ENCODE assay signal across 14 cellular contexts in genomic region chr17:38743556-38744171, GRCh38. TPM values are rescaled to one million over a fixed set of nuclear protein-coding genes. Genes with fewer than 3 reads are reported as not detected.
DNase-seq lines count a peak whose midpoint lies in the region; ATAC-seq and TF ChIP-seq lines count a peak whose summit lies in the region.
"Had no signal": no experiment of that assay in that cellular context is flagged by ENCODE, and none has a peak within 500 bp of the region (broad histone marks: within the 10 kb centered on the region; RNA-seq: fewer than 3 reads in every experiment).

No MANE protein-coding gene starts in this region.

- DNase-seq in right cardiac atrium (peak; percentile 6 to 44 (median 37)), Right ventricle myocardium superior (no peak), NCI-H69 (lab: John Stamatoyannopoulos, UW) (peak; percentile 88), iPS-NIHi11 (ENCODE audit: low spot score) (peak; percentile 63), upper lobe of right lung (peak; percentile 72), DMS114 treated with DMSO at 0.1 percent for 48 hours (lab: John Stamatoyannopoulos, UW; ENCODE audit: unreplicated experiment) (no peak), Ammon's horn (ENCODE audit: low spot score) (no peak)
- no peak for DNase-seq in activated effector memory CD4-positive, alpha-beta T cell treated with anti-CD3 and anti-CD28 coated beads, Interleukin-2, amount 50 U/mL, for 16 hours
- DNase-seq: activated T-cell treated with anti-CD3 and anti-CD28 coated beads for 4 hours; effector memory CD4-positive, alpha-beta T cell; MM.1S had no signal

- peak overlapping the region; percentile 12 for H3K27ac ChIP-seq in right cardiac atrium (ENCODE audit: low read length)
- H3K27ac ChIP-seq in upper lobe of right lung = no peak overlapping the region
- H3K27ac ChIP-seq: right lobe of liver had no signal

- H3K4me3 ChIP-seq in right cardiac atrium (ENCODE audit: low read length) (no peak overlapping the region), upper lobe of right lung (no peak overlapping the region)
- H3K4me3 ChIP-seq: right lobe of liver had no signal

- H3K4me1 ChIP-seq in right cardiac atrium (ENCODE audit: control insufficient read depth, insufficient read depth, low read length) (peaks cover 17% of the 10 kb centered on the region), upper lobe of right lung (peaks cover 40% of the 10 kb centered on the region)

- H3K36me3 ChIP-seq in upper lobe of right lung = peaks cover 6% of the 10 kb centered on the region
- H3K36me3 ChIP-seq: right lobe of liver had no signal

- intact Hi-C loops in right cardiac atrium (cut with DNase I) (loop anchor here in 1 of 4 donors (5.0 kb wide), 1 partner anchor 41 kb away; no protein-coding TSS in a partner anchor), Right ventricle myocardium superior (cut with DNase I) (no loop called here), upper lobe of right lung (cut with DNase I) (no loop called here)

- H3K9me3 ChIP-seq in right cardiac atrium (ENCODE audit: control insufficient read depth, low read length) (no peaks in the 10 kb centered on the region), upper lobe of right lung (no peaks in the 10 kb centered on the region)
- H3K9me3 ChIP-seq: right lobe of liver had no signal

- no peak for TF ChIP-seq CTCF in upper lobe of right lung (IDR thresholded peaks at IDR 0.05)

- ATAC-seq in right cardiac atrium (no peak), Right ventricle myocardium superior (ENCODE audit: poor library complexity) (no peak), upper lobe of right lung (peak; percentile 21)
- ATAC-seq: Panc1, right lobe of liver had no signal

- H3K27me3 ChIP-seq in right cardiac atrium (ENCODE audit: control insufficient read depth, insufficient read depth) (no peaks in the 10 kb centered on the region), upper lobe of right lung (no peaks in the 10 kb centered on the region)
- H3K27me3 ChIP-seq: right lobe of liver had no signal

- WGBS in right cardiac atrium = 70% methylated on average over 4 of the region's 4 CpGs

RNA-seq across cellular contexts. Expression of gene PCGF2, which starts 4.5 kb away (rescaled TPM):
- total RNA-seq in right cardiac atrium = 10 to 100 TPM; 28.2 to 48.4 (median 34.7) TPM
- 34.3 TPM for polyA plus RNA-seq in right cardiac atrium
- 22.2 TPM for total RNA-seq in Right ventricle myocardium superior
- total RNA-seq in upper lobe of right lung = 59.1 TPM
- polyA plus RNA-seq: CD14-positive monocyte had no signal

RNA-seq across cellular contexts. Expression of gene PSMB3, which starts 8.9 kb away (rescaled TPM):
- total RNA-seq in right cardiac atrium (100 to 1,000 TPM; 134 to 167 (median 146) TPM), Right ventricle myocardium superior (154 TPM), upper lobe of right lung (127 TPM)
- polyA plus RNA-seq in right cardiac atrium = 247 TPM

RNA-seq across cellular contexts. Expression of gene CISD3, which starts 13.5 kb away (rescaled TPM):
- total RNA-seq in right cardiac atrium = 10 to 100 TPM; 43.7 to 74.6 (median 67.9) TPM
- polyA plus RNA-seq in right cardiac atrium = 78.1 TPM
- 82.5 TPM for total RNA-seq in Right ventricle myocardium superior
- 29.7 TPM for total RNA-seq in upper lobe of right lung

RNA-seq across cellular contexts. Expression of gene MLLT6, which starts 38.6 kb away (rescaled TPM):
- 100 to 1,000 TPM in 2 of 4 donors, 10 to 100 TPM in 2; 80.7 to 108 (median 94.2) TPM for total RNA-seq in right cardiac atrium
- 81.2 TPM for polyA plus RNA-seq in right cardiac atrium
- 71.9 TPM for total RNA-seq in Right ventricle myocardium superior
- 133 TPM for total RNA-seq in upper lobe of right lung

RNA-seq across cellular contexts. Expression of gene PIP4K2B, which starts 55.7 kb away (rescaled TPM):
- total RNA-seq in right cardiac atrium = 10 to 100 TPM; 39.2 to 50.0 (median 46.2) TPM
- polyA plus RNA-seq in right cardiac atrium = 28.2 TPM
- 41.9 TPM for total RNA-seq in Right ventricle myocardium superior
- 50.5 TPM for total RNA-seq in upper lobe of right lung

Comparison
In these comparisons a context has a peak if more than half of its experiments do, and no peak if none do; other contexts are left out.
1. DNase-seq: peak in right cardiac atrium (3 of 3), NCI-H69 (single experiment), iPS-NIHi11 (single experiment) and upper lobe of right lung (single experiment); none in Right ventricle myocardium superior (single experiment), activated effector memory CD4-positive, alpha-beta T cell treated with anti-CD3 and anti-CD28 coated beads, Interleukin-2, amount 50 U/mL, for 16 hours (single experiment), DMS114 treated with DMSO at 0.1 percent for 48 hours (single experiment) and Ammon's horn (single experiment).